Comparison of ENCODE assay signal across 8 cellular contexts in the genomic region with DNA sequence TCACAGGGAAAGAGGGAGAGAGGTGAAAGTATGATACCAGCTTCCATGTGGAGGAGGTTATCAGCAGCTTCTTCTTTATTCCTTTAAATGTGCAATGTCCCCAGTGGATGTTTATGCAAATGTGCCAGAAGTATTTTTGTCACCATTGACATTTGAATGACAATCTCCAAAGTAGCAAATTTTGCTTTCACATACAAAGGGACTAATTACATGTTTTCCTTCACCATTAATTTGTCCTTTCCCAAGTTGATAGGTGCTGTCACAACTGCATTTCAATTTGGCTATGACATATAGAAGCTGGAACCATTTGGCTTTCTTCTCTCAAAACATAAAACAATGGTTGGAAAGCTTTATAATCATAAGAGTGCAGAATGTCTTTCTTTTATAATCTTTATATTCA.
"Had no signal": no experiment of that assay in that cellular context is flagged by ENCODE, and none has a peak within 500 bp of the region (broad histone marks: within the 10 kb centered on the region; RNA-seq: fewer than 3 reads in every experiment).

No MANE protein-coding gene starts in this region.

- H3K9me3 Mint-ChIP-seq: GM23338, H9 had no signal

- H2AFZ ChIP-seq: GM23248, GM23338 had no signal

- DNase-seq: GM23248, GOT3, H7, H9, HCEC 1CT, HFFc6 had no signal

- H3K27ac ChIP-seq: GM23248 had no signal

- H3K4me3 ChIP-seq: GM23248, GM23338, HAP-1 had no signal

- H3K4me1 ChIP-seq: HAP-1 had no signal

- H3K4me2 ChIP-seq: GM23338 had no signal

- H3K4me1 Mint-ChIP-seq: H9 had no signal

- H3K36me3 ChIP-seq: HAP-1 had no signal

- H3K9me3 ChIP-seq: HAP-1 had no signal

- H3K27ac Mint-ChIP-seq: GM23338, H9, HFFc6 had no signal

- H3K4me3 Mint-ChIP-seq: GM23338, H9, HFFc6 had no signal

- H3K9ac ChIP-seq: GM23248 had no signal
